In genomic region chr3:15997274-15997943, GRCh38 we compare ENCODE assay signal across 13 cellular contexts.
DNase-seq lines count a peak whose midpoint lies in the region; ATAC-seq and TF ChIP-seq lines count a peak whose summit lies in the region.
"Had no signal": no experiment of that assay in that cellular context is flagged by ENCODE, and none has a peak within 500 bp of the region (broad histone marks: within the 10 kb centered on the region; RNA-seq: fewer than 3 reads in every experiment).

No MANE protein-coding gene starts in this region.

- no peak overlapping the region for H3K27ac ChIP-seq in OCI-LY3 (ENCODE audit: low read length)
- H3K27ac ChIP-seq: neural progenitor cell had no signal

- no peaks in the 10 kb centered on the region for H3K9me3 ChIP-seq in OCI-LY3 (ENCODE audit: insufficient read depth, low read length)

- intact Hi-C loops in head of caudate nucleus (cut with DNase I): no loop called here

- H3K27me3 ChIP-seq in OCI-LY3 (ENCODE audit: low read depth, low read length): no peaks in the 10 kb centered on the region
- H3K27me3 ChIP-seq: neural progenitor cell had no signal

- no peak for TF ChIP-seq CTCF in OCI-LY3 (IDR thresholded peaks at IDR 0.05; ENCODE audit: low read depth, low read length)

- peak; percentile 63 for ATAC-seq in GM18511 (IDR thresholded peaks at IDR 0.05; ENCODE audit: unreplicated experiment)
- peak; percentile 68 for ATAC-seq in GM19468 (IDR thresholded peaks at IDR 0.05; ENCODE audit: extremely low read depth, unreplicated experiment)
- ATAC-seq in HG02884 (IDR thresholded peaks at IDR 0.05; ENCODE audit: unreplicated experiment): peak; percentile 99

- no peaks in the 10 kb centered on the region for H4K20me1 ChIP-seq in OCI-LY3 (ENCODE audit: insufficient read depth, low read length)

- no peak for DNase-seq in head of caudate nucleus
- DNase-seq in iPS-NIHi11 (ENCODE audit: low spot score): no peak
- DNase-seq in NCI-H1694 treated with DMSO at 0.1 percent for 48 hours (lab: John Stamatoyannopoulos, UW): no peak
- no peak for DNase-seq in T1000 (lab: John Stamatoyannopoulos, UW)
- DNase-seq: C1 segment of cervical spinal cord, NCI-H2029, NCI-H748 treated with DMSO at 0.1 percent for 48 hours had no signal

- H3K4me2 ChIP-seq in OCI-LY3 (ENCODE audit: low read length): peak overlapping the region; percentile 27; the same call in 1 of the 2 replicates
- H3K4me2 ChIP-seq: neural progenitor cell had no signal

- H3K4me1 ChIP-seq in OCI-LY3 (ENCODE audit: low read length): peaks cover 7% of the 10 kb centered on the region; the same call in 1 of the 2 replicates
- H3K4me1 ChIP-seq: neural progenitor cell had no signal

- no peak overlapping the region for H2AFZ ChIP-seq in OCI-LY3 (ENCODE audit: low read depth, low read length)
- H2AFZ ChIP-seq: neural progenitor cell had no signal

- no peak overlapping the region for H3K9ac ChIP-seq in OCI-LY3 (ENCODE audit: low read length)
- H3K9ac ChIP-seq: neural progenitor cell had no signal

- H3K36me3 ChIP-seq in OCI-LY3 (replicated peaks; ENCODE audit: low read depth, low read length): no peaks in the 10 kb centered on the region
- H3K36me3 ChIP-seq: neural progenitor cell had no signal

- H3K4me3 ChIP-seq in OCI-LY3 (ENCODE audit: low read length): no peak overlapping the region
- H3K4me3 ChIP-seq: lung, neural progenitor cell had no signal

- H3K79me2 ChIP-seq in OCI-LY3 (ENCODE audit: low read length): no peaks in the 10 kb centered on the region
